20 cellular contexts compared by ENCODE assay signal in the genomic region with DNA sequence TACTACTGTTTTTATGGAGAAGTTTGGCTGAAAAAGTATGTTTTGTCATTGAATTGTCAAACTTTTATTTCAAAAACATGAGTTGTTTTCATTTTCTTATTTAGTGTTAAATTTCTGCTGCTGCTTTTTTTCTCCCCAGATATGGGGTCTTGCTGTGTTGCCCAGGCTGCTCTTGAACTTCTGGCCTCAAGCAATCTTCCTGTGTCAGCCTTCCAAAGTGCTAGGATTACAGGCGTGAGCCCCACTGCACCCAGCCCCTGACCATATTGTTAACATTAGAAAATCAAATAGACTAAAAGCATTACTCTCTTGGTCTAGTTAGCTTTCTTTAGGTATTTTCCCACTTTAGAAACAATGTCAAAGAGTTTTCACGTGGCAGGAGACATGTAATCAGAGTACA.
"Had no signal": no experiment of that assay in that cellular context is flagged by ENCODE, and none has a peak within 500 bp of the region (broad histone marks: within the 10 kb centered on the region; RNA-seq: fewer than 3 reads in every experiment).

No MANE protein-coding gene starts in this region.

- H3K36me3 Mint-ChIP-seq: activated naive CD4-positive, alpha-beta T cell treated with anti-CD3 and anti-CD28 coated beads, Interleukin-2, amount 50 U/mL, for 72 hours had no signal

- H3K27ac Mint-ChIP-seq: activated CD8-positive, alpha-beta T cell treated with anti-CD3 and anti-CD28 coated beads for 36 hours; activated naive CD4-positive, alpha-beta T cell treated with anti-CD3 and anti-CD28 coated beads, Interleukin-2, amount 50 U/mL, for 72 hours; T-helper 1 cell treated with Interleukin-12 subunit alpha and Interleukin-12 subunit beta and Interleukin-4 antibody, amounts not matched to agents 30 μg/mL and 1 μg/mL, for 36 hours had no signal

- H3K4me3 ChIP-seq: gastrocnemius medialis, right atrium auricular region, testis, transverse colon had no signal

- ATAC-seq: gastrocnemius medialis; left cardiac atrium; left ventricle myocardium superior; naive thymus-derived CD8-positive, alpha-beta T cell had no signal

- H3K4me3 Mint-ChIP-seq: activated CD8-positive, alpha-beta T cell treated with anti-CD3 and anti-CD28 coated beads for 36 hours; activated T-cell treated with anti-CD3 and anti-CD28 coated beads, Interleukin-2, amount 50 U/mL, for 4 hours; naive thymus-derived CD8-positive, alpha-beta T cell; T-helper 1 cell treated with Interleukin-12 subunit alpha and Interleukin-12 subunit beta and Interleukin-4 antibody, amounts not matched to agents 30 μg/mL and 1 μg/mL, for 36 hours had no signal

- DNase-seq: activated CD4-positive, alpha-beta T cell treated with anti-CD3 and anti-CD28 coated beads for 1 hour; activated CD4-positive, alpha-beta T cell treated with anti-CD3 and anti-CD28 coated beads, Interleukin-2, amount 50 U/mL, for 1 hour; activated naive CD4-positive, alpha-beta T cell; activated T-cell treated with anti-CD3 and anti-CD28 coated beads, Interleukin-2, amount 50 U/mL, for 4 hours; dermis blood vessel endothelial cell; effector CD4-positive, alpha-beta T cell; gastrocnemius medialis; glutamatergic neuron; left cardiac atrium; left ventricle myocardium superior; naive thymus-derived CD8-positive, alpha-beta T cell; stimulated activated CD4-positive, alpha-beta T cell treated with anti-CD3 and anti-CD28 coated beads, Interleukin-15, amount 100 ng/mL, for 24 hours; stimulated activated naive CD8-positive, alpha-beta T cell treated with anti-CD3 and anti-CD28 coated beads, Interleukin-15, Interleukin-2, amounts not matched to agents 100 U/mL and 50 U/mL, for 24 hours; T1000; testis; transverse colon had no signal

- H3K9me3 Mint-ChIP-seq: activated CD8-positive, alpha-beta T cell treated with anti-CD3 and anti-CD28 coated beads for 36 hours; activated naive CD4-positive, alpha-beta T cell treated with anti-CD3 and anti-CD28 coated beads, Interleukin-2, amount 50 U/mL, for 72 hours; activated T-cell treated with anti-CD3 and anti-CD28 coated beads, Interleukin-2, amount 50 U/mL, for 4 hours; naive thymus-derived CD8-positive, alpha-beta T cell; T-helper 1 cell treated with Interleukin-12 subunit alpha and Interleukin-12 subunit beta and Interleukin-4 antibody, amounts not matched to agents 30 μg/mL and 1 μg/mL, for 36 hours had no signal

- H3K27me3 Mint-ChIP-seq: activated CD8-positive, alpha-beta T cell treated with anti-CD3 and anti-CD28 coated beads for 36 hours; naive thymus-derived CD8-positive, alpha-beta T cell had no signal
